In the genomic region with DNA sequence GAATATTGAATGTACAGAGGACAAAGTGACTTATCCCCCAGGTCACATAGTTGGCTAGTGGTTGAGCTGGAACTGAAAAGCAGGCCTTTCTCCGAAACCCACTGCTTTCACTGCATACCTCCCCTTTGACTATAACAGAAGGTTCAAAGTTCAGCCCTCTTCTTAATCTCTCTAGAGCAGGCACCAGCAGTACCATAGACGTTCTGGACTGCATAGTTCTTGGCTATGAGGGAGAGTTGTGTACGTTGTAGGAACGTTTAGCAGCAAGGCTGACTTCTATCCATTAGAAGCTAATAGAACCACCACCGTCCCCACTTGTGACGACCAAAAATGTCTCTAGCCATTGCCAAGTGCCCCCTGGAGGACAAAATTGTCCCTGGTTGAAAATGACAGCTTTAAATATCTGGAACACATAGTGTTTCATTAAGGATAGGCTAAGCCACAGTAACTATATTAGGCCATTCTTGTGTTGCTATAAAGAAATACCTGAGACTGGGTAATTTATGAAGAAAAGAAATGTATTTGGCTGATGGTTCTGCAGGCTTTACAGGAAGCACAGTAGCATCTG, we compare ENCODE assay signal across 8 cellular contexts.
DNase-seq lines count a peak whose midpoint lies in the region; ATAC-seq and TF ChIP-seq lines count a peak whose summit lies in the region.

No MANE protein-coding gene starts in this region.

- H4K20me1 ChIP-seq in SU-DHL-6 (ENCODE audit: low read depth, low read length) = no peaks in the 10 kb centered on the region

- no peaks in the 10 kb centered on the region for H3K9me2 ChIP-seq in SU-DHL-6 (replicated peaks; ENCODE audit: insufficient read depth, low read length)

- H3K27me3 ChIP-seq in SU-DHL-6 (ENCODE audit: low read length) = no peaks in the 10 kb centered on the region

- no peak overlapping the region for H3K9ac ChIP-seq in SU-DHL-6 (ENCODE audit: low read length)

- H3K4me2 ChIP-seq in SU-DHL-6 (ENCODE audit: low read depth, low read length, poor library complexity, severe bottlenecking) = no peak overlapping the region

- H3K27ac ChIP-seq in SU-DHL-6 (ENCODE audit: low read depth, low read length) = no peak overlapping the region

- H2AFZ ChIP-seq in SU-DHL-6 (ENCODE audit: low read depth, low read length, severe bottlenecking) = no peak overlapping the region

- ATAC-seq in GM21825 (IDR thresholded peaks at IDR 0.05; ENCODE audit: unreplicated experiment) (no peak), GM18870 (IDR thresholded peaks at IDR 0.05; ENCODE audit: unreplicated experiment) (no peak)

- TF ChIP-seq CTCF in AG09309 (IDR thresholded peaks at IDR 0.05; ENCODE audit: control insufficient read depth, insufficient read depth, low read depth, low read length, missing control alignments) (peak; percentile 25), GM12865 (IDR thresholded peaks at IDR 0.05; ENCODE audit: insufficient read depth, low read depth, low read length, missing control alignments) (peak; percentile 44), SU-DHL-6 (IDR thresholded peaks at IDR 0.05; ENCODE audit: insufficient read depth, low read length, poor library complexity, severe bottlenecking) (peak; percentile 74)

- no peaks in the 10 kb centered on the region for H3F3A ChIP-seq in SU-DHL-6 (ENCODE audit: insufficient read depth)

- H3K36me3 ChIP-seq in SU-DHL-6 (ENCODE audit: low read length) = no peaks in the 10 kb centered on the region

- DNase-seq in AG09309 (ENCODE audit: low read depth) (no peak), GM12865 (ENCODE audit: low read depth) (peak; percentile 51), iPS-NIHi11 (ENCODE audit: low spot score) (peak; percentile 45), NCI-H226 (no peak), activated T-cell treated with anti-CD3 and anti-CD28 coated beads for 4 hours (no peak)

- no peaks in the 10 kb centered on the region; the same call in 1 of the 2 replicates for H3K79me2 ChIP-seq in SU-DHL-6 (ENCODE audit: insufficient read depth, low read length)

- no peaks in the 10 kb centered on the region for H3K9me3 ChIP-seq in SU-DHL-6 (ENCODE audit: insufficient read depth, low read length)

- no peak overlapping the region for H3K4me3 ChIP-seq in AG09309 (ENCODE audit: control insufficient read depth, low read depth, low read length)
- H3K4me3 ChIP-seq in GM12865 (ENCODE audit: low read depth, low read length) = no peak overlapping the region
- no peak overlapping the region for H3K4me3 ChIP-seq in SU-DHL-6 (ENCODE audit: insufficient read depth, low read length, poor library complexity, severe bottlenecking)

Comparison
In these comparisons a context has a peak if more than half of its experiments do, and no peak if none do; other contexts are left out.
1. DNase-seq: peak in GM12865 (single experiment) and iPS-NIHi11 (single experiment); none in AG09309 (single experiment), NCI-H226 (single experiment) and activated T-cell treated with anti-CD3 and anti-CD28 coated beads for 4 hours (single experiment).
2. Peak in every context shown above with its lines, with median percentiles within 50 percentile points of each other: CTCF ChIP-seq.